Comparison of ENCODE assay signal across 25 cellular contexts in genomic region chr7:1314021-1314907, GRCh38.
"Had no signal": no experiment of that assay in that cellular context is flagged by ENCODE, and none has a peak within 500 bp of the region (broad histone marks: within the 10 kb centered on the region; RNA-seq: fewer than 3 reads in every experiment).

No MANE protein-coding gene starts in this region.

- H3K27me3 ChIP-seq: colonic mucosa, hepatocyte, upper lobe of left lung had no signal

- H3K4me1 ChIP-seq: breast epithelium, colonic mucosa, parathyroid adenoma, upper lobe of left lung had no signal

- H2AFZ ChIP-seq: hepatocyte, parathyroid adenoma had no signal

- H3K27me3 Mint-ChIP-seq: activated naive CD8-positive, alpha-beta T cell treated with anti-CD3 and anti-CD28 coated beads, Interleukin-2, amount 10 ng/mL, durations not matched to agents 7 days and 5 days had no signal

- H3K27ac ChIP-seq: breast epithelium, colonic mucosa, dorsolateral prefrontal cortex, hepatocyte, parathyroid adenoma, upper lobe of left lung had no signal

- H3K27ac Mint-ChIP-seq: activated CD8-positive, alpha-beta T cell treated with anti-CD3 and anti-CD28 coated beads, Interleukin-2, amount 10 ng/mL, durations not matched to agents 7 days and 5 days; activated naive CD8-positive, alpha-beta T cell treated with anti-CD3 and anti-CD28 coated beads, Interleukin-2, amount 10 ng/mL, durations not matched to agents 7 days and 5 days; effector memory CD8-positive, alpha-beta T cell; immature natural killer cell; natural killer cell had no signal

- H3K4me3 Mint-ChIP-seq: activated CD8-positive, alpha-beta T cell treated with anti-CD3 and anti-CD28 coated beads, Interleukin-2, amount 10 ng/mL, durations not matched to agents 7 days and 5 days; activated naive CD8-positive, alpha-beta T cell treated with anti-CD3 and anti-CD28 coated beads, Interleukin-2, amount 10 ng/mL, durations not matched to agents 7 days and 5 days; effector memory CD8-positive, alpha-beta T cell; immature natural killer cell; natural killer cell had no signal

- H3K4me2 ChIP-seq: hepatocyte had no signal

- H3K36me3 Mint-ChIP-seq: activated naive CD8-positive, alpha-beta T cell treated with anti-CD3 and anti-CD28 coated beads, Interleukin-2, amount 10 ng/mL, durations not matched to agents 7 days and 5 days; immature natural killer cell; natural killer cell had no signal

- H3K9me3 ChIP-seq: colonic mucosa, upper lobe of left lung had no signal

- H3K9ac ChIP-seq: parathyroid adenoma had no signal

- H3K9me3 Mint-ChIP-seq: effector memory CD8-positive, alpha-beta T cell; immature natural killer cell; natural killer cell had no signal

- H3K79me2 ChIP-seq: hepatocyte, parathyroid adenoma had no signal

- FAIRE-seq: endothelial cell of umbilical vein, TTC549 had no signal

- H3K4me3 ChIP-seq: breast epithelium, colonic mucosa, dorsolateral prefrontal cortex, hepatocyte, upper lobe of left lung had no signal

- H3K4me1 Mint-ChIP-seq: activated naive CD8-positive, alpha-beta T cell treated with anti-CD3 and anti-CD28 coated beads, Interleukin-2, amount 10 ng/mL, durations not matched to agents 7 days and 5 days; immature natural killer cell; natural killer cell had no signal

- DNase-seq: activated CD4-positive, alpha-beta T cell treated with anti-CD3 and anti-CD28 coated beads for 1 hour; activated CD4-positive, alpha-beta T cell treated with anti-CD3 and anti-CD28 coated beads, Interleukin-2, amount 50 U/mL, for 1 hour; activated CD8-positive, alpha-beta T cell treated with anti-CD3 and anti-CD28 coated beads, Interleukin-2, amount 10 ng/mL, durations not matched to agents 7 days and 5 days; activated naive CD4-positive, alpha-beta T cell; activated naive CD8-positive, alpha-beta T cell treated with anti-CD3 and anti-CD28 coated beads, Interleukin-2, amount 10 ng/mL, durations not matched to agents 7 days and 5 days; activated T-cell treated with anti-CD3 and anti-CD28 coated beads, Interleukin-2, amount 50 U/mL, for 1 hour; amniotic stem cell; colonic mucosa; effector memory CD8-positive, alpha-beta T cell; foreskin melanocyte; immature natural killer cell; kidney glomerular epithelial cell; left ventricle myocardium superior; midbrain; natural killer cell; stimulated activated CD4-positive, alpha-beta T cell treated with anti-CD3 and anti-CD28 coated beads, Interleukin-4, amount 100 ng/mL, for 24 hours; stimulated activated naive CD4-positive, alpha-beta T cell treated with Interleukin-2 at 50 U/mL for 16 hours; T-helper 1 cell had no signal

- H3K36me3 ChIP-seq: breast epithelium, colonic mucosa, upper lobe of left lung had no signal
